28 cellular contexts compared by ENCODE assay signal in genomic region chr2:112942654-112943002, GRCh38. TPM values are rescaled to one million over a fixed set of nuclear protein-coding genes. Genes with fewer than 3 reads are reported as not detected.
A peak's percentile ranks its signal among the peaks of the same experiment; 100 is the strongest.
DNase-seq lines count a peak whose midpoint lies in the region; ATAC-seq and TF ChIP-seq lines count a peak whose summit lies in the region.
"Had no signal": no experiment of that assay in that cellular context is flagged by ENCODE, and none has a peak within 500 bp of the region (broad histone marks: within the 10 kb centered on the region; RNA-seq: fewer than 3 reads in every experiment).

No MANE protein-coding gene starts in this region.

- CTCF ChIA-PET in CD8-positive, alpha-beta memory T cell (lab: Charles Lee): interaction anchor here (1.1 to 3.2 kb wide), 8 partner anchors 14 to 217 kb away, joined by 3 to 42 read pairs (median 8); no protein-coding TSS in a partner anchor

- intact Hi-C loops in thyroid gland (cut with DNase I): loop anchor here (10.0 kb wide), 1 partner anchor 198 kb away; no protein-coding TSS in a partner anchor

- peaks cover 0 to 1% (median 0%) of the 10 kb centered on the region in 3 donors for H3K36me3 Mint-ChIP-seq in CD8-positive, alpha-beta memory T cell
- H3K36me3 Mint-ChIP-seq: naive thymus-derived CD4-positive, alpha-beta T cell had no signal

- H3K9me3 Mint-ChIP-seq in CD8-positive, alpha-beta memory T cell: no peaks in the 10 kb centered on the region
- H3K9me3 Mint-ChIP-seq: activated CD4-positive, alpha-beta T cell treated with anti-CD3 and anti-CD28 coated beads, Interleukin-2, amount 10 ng/mL, durations not matched to agents 24 days and 14 days had no signal

- no peaks in the 10 kb centered on the region for H3K27me3 ChIP-seq in thyroid gland
- no peaks in the 10 kb centered on the region for H3K27me3 ChIP-seq in CD8-positive, alpha-beta memory T cell (ENCODE audit: insufficient read depth, low read length, poor library complexity, severe bottlenecking)
- H3K27me3 ChIP-seq: body of pancreas had no signal

- H3K4me1 Mint-ChIP-seq in CD8-positive, alpha-beta memory T cell: peaks cover 0 to 14% (median 8%) of the 10 kb centered on the region in 3 donors

- 69 to 70% methylated on average over 2 of the region's 2 CpGs for WGBS in thyroid gland, 2 donors

- in situ Hi-C loops in G401 (cut with HindIII; ENCODE audit: low sequenced_read_pairs): no loop called here

- POLR2A ChIA-PET in CD8-positive, alpha-beta memory T cell (lab: Charles Lee): interaction anchor here (0.6 kb wide), 1 partner anchor 61 kb away, joined by 3 read pairs; no protein-coding TSS in a partner anchor

- no peaks in the 10 kb centered on the region for H3K9me3 ChIP-seq in thyroid gland
- H3K9me3 ChIP-seq in CD8-positive, alpha-beta memory T cell (ENCODE audit: low read length): no peaks in the 10 kb centered on the region
- H3K9me3 ChIP-seq: prostate gland, thoracic aorta, uterus had no signal

- no peaks in the 10 kb centered on the region for H3K36me3 ChIP-seq in thyroid gland
- H3K36me3 ChIP-seq in CD8-positive, alpha-beta memory T cell (ENCODE audit: insufficient read depth, low read length): no peaks in the 10 kb centered on the region
- H3K36me3 ChIP-seq: left ventricle myocardium inferior, prostate gland, thoracic aorta, uterus had no signal

- TF ChIP-seq POLR2A in thyroid gland (IDR thresholded peaks at IDR 0.05): no peak

- ATAC-seq in esophagus mucosa: no peak
- ATAC-seq: activated T-cell treated with anti-CD3 and anti-CD28 coated beads, Interleukin-2, amount 50 U/mL, for 4 hours; naive thymus-derived CD4-positive, alpha-beta T cell had no signal

- H3K27ac Mint-ChIP-seq in CD8-positive, alpha-beta memory T cell: no peak overlapping the region
- H3K27ac Mint-ChIP-seq: stimulated activated naive CD8-positive, alpha-beta T cell treated with anti-CD3 and anti-CD28 coated beads, Interleukin-15, Interleukin-2, amounts not matched to agents 100 ng/mL and 50 ng/mL, for 24 hours had no signal

- peaks cover 0 to 3% of the 10 kb centered on the region in 2 donors for H3K27me3 Mint-ChIP-seq in CD8-positive, alpha-beta memory T cell

- peaks cover 0 to 5% of the 10 kb centered on the region in 2 donors for H3K4me1 ChIP-seq in thyroid gland
- no peaks in the 10 kb centered on the region for H3K4me1 ChIP-seq in CD8-positive, alpha-beta memory T cell (ENCODE audit: insufficient read depth, low read length)
- H3K4me1 ChIP-seq: body of pancreas, left ventricle myocardium inferior, prostate gland, uterus had no signal

- no peak for TF ChIP-seq CTCF in thyroid gland (IDR thresholded peaks at IDR 0.05)

- H3K4me3 ChIP-seq in thyroid gland (replicated peaks in 1 of 3): no peak overlapping the region
- H3K4me3 ChIP-seq in CD8-positive, alpha-beta memory T cell (ENCODE audit: low read length): no peak overlapping the region
- H3K4me3 ChIP-seq: body of pancreas, left ventricle myocardium inferior, prostate gland, thoracic aorta, uterus had no signal

- no peak overlapping the region for H3K27ac ChIP-seq in thyroid gland
- H3K27ac ChIP-seq in CD8-positive, alpha-beta memory T cell (ENCODE audit: low read depth, low read length): no peak overlapping the region
- H3K27ac ChIP-seq: body of pancreas, C4-2B, KMS-11, left ventricle myocardium inferior, prostate gland, thoracic aorta, uterus had no signal

- H3K4me3 Mint-ChIP-seq in CD8-positive, alpha-beta memory T cell: no peak overlapping the region
- H3K4me3 Mint-ChIP-seq: activated CD4-positive, alpha-beta T cell treated with anti-CD3 and anti-CD28 coated beads, Interleukin-2, amount 10 ng/mL, durations not matched to agents 24 days and 14 days; activated T-cell treated with anti-CD3 and anti-CD28 coated beads, Interleukin-2, amount 50 U/mL, for 4 hours; naive thymus-derived CD4-positive, alpha-beta T cell; stimulated activated naive CD8-positive, alpha-beta T cell treated with anti-CD3 and anti-CD28 coated beads, Interleukin-15, Interleukin-2, amounts not matched to agents 100 ng/mL and 50 ng/mL, for 24 hours had no signal

- DNase-seq in G401 (ENCODE audit: low spot score) (peak; percentile 11), HT1080 (ENCODE audit: low read depth) (peak; percentile 46), brain pericyte (ENCODE audit: low read depth, low spot score) (peak; percentile 27), kidney tubule cell (ENCODE audit: low spot score) (peak; percentile 52), thyroid gland (no peak)
- DNase-seq in CD8-positive, alpha-beta memory T cell: no peak
- DNase-seq: activated CD4-positive, alpha-beta T cell treated with anti-CD3 and anti-CD28 coated beads, Interleukin-2, amount 10 ng/mL, durations not matched to agents 24 days and 14 days; activated T-cell treated with anti-CD3 and anti-CD28 coated beads, Interleukin-2, amount 50 U/mL, for 4 hours; body of pancreas; GOT3; hypothalamus; left ventricle myocardium inferior; naive thymus-derived CD4-positive, alpha-beta T cell; NCI-H1436 treated with DMSO at 0.1 percent for 48 hours; SIG-M5; SW 1271; T1000; uterus had no signal

RNA-seq across cellular contexts. Expression of gene IL37, which starts 31.7 kb away (rescaled TPM):
- not detected in 2 replicates for total RNA-seq in G401 (2014; rRNA removed; shearing (Covaris generic))
- total RNA-seq in HT1080 (2014; rRNA removed; shearing (Covaris generic)): not detected in 2 replicates
- polyA plus RNA-seq in HT1080 (2015; cell fraction: cytosol; rRNA removed): not detected in 2 replicates
- polyA plus RNA-seq in HT1080 (2015; cell fraction: nucleus; rRNA removed): not detected in 2 replicates
- total RNA-seq in thyroid gland (not detected), esophagus mucosa (not detected)
- not detected for total RNA-seq in CD8-positive, alpha-beta memory T cell
- not detected for polyA plus RNA-seq in CD8-positive, alpha-beta memory T cell
- total RNA-seq: activated CD4-positive, alpha-beta T cell treated with anti-CD3 and anti-CD28 coated beads, Interleukin-2, amount 10 ng/mL, durations not matched to agents 24 days and 14 days; activated T-cell treated with anti-CD3 and anti-CD28 coated beads, Interleukin-2, amount 50 U/mL, for 4 hours; body of pancreas; epithelial cell of proximal tubule; left ventricle myocardium inferior; naive thymus-derived CD4-positive, alpha-beta T cell; NCI-H460; skeletal muscle tissue; thoracic aorta; uterus had no signal
- polyA plus RNA-seq: adipose tissue; naive thymus-derived CD4-positive, alpha-beta T cell had no signal

RNA-seq across cellular contexts. Expression of gene IL36G, which starts 35.2 kb away (rescaled TPM):
- not detected in 2 replicates for total RNA-seq in G401 (2014; rRNA removed; shearing (Covaris generic))
- not detected in 2 replicates for total RNA-seq in HT1080 (2014; rRNA removed; shearing (Covaris generic))
- not detected in 2 replicates for polyA plus RNA-seq in HT1080 (2015; cell fraction: cytosol; rRNA removed)
- polyA plus RNA-seq in HT1080 (2015; cell fraction: nucleus; rRNA removed): 0.33 and 0.59 TPM in 2 replicates
- not detected for total RNA-seq in thyroid gland
- not detected for total RNA-seq in CD8-positive, alpha-beta memory T cell
- polyA plus RNA-seq in CD8-positive, alpha-beta memory T cell: not detected
- 27.4 TPM for total RNA-seq in esophagus mucosa
- total RNA-seq: activated CD4-positive, alpha-beta T cell treated with anti-CD3 and anti-CD28 coated beads, Interleukin-2, amount 10 ng/mL, durations not matched to agents 24 days and 14 days; activated T-cell treated with anti-CD3 and anti-CD28 coated beads, Interleukin-2, amount 50 U/mL, for 4 hours; body of pancreas; epithelial cell of proximal tubule; left ventricle myocardium inferior; naive thymus-derived CD4-positive, alpha-beta T cell; NCI-H460; prostate gland; skeletal muscle tissue; thoracic aorta; uterus had no signal
- polyA plus RNA-seq: adipose tissue; naive thymus-derived CD4-positive, alpha-beta T cell had no signal

Comparison
In these comparisons a context has a peak if more than half of its experiments do, and no peak if none do; other contexts are left out.
1. DNase-seq: peak in G401 (single experiment), HT1080 (single experiment), brain pericyte (single experiment) and kidney tubule cell (single experiment); none in thyroid gland (0 of 2) and CD8-positive, alpha-beta memory T cell (0 of 5).
2. RNA of gene IL36G, which starts 35.2 kb away (total RNA-seq): 27.4 TPM in esophagus mucosa (single experiment); not detected in CD8-positive, alpha-beta memory T cell, not detected in G401, not detected in HT1080 and not detected in thyroid gland; every median in the first group is over 10 times any median in the second.